8 cellular contexts compared by ENCODE assay signal in the genomic region with DNA sequence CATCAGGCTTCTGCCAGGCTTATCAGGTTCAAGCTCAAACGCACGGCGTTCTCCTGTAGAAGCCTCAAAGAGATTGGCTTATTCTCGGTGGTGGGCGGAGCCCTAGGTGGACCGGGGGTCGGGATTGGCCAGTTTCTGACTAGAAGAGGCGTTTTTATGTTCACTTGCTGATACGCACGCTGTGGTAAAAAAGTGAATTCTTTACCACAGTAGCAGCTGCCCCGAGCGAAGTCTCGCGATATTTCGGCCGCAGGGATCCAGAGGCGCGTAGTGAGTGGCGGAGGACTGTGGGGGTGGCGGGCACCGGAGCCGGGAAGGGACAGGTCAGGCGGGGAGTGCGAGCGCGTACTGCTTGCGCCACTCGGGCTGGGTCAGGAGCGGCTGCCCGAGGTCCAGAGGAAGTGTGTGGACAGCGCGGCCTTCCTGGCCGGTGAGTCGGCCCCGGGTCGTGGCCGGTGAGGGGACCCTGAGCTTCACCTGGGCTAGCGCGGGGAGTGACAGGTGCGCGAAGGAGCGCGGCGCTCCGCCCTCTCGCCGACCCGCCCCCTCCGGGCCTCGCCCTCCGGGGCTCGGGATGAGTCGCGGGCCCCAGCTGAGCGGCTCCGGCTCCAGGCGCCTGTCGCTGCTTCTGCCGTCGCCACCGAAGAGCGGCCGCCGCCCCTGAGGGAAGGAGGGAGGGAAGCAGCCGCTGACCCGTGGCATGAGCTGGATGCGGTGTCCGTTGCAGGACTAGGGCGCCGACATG. TPM values are rescaled to one million over a fixed set of nuclear protein-coding genes. Genes with fewer than 3 reads are reported as not detected.
DNase-seq lines count a peak whose midpoint lies in the region; ATAC-seq and TF ChIP-seq lines count a peak whose summit lies in the region.

A gene with protein sequence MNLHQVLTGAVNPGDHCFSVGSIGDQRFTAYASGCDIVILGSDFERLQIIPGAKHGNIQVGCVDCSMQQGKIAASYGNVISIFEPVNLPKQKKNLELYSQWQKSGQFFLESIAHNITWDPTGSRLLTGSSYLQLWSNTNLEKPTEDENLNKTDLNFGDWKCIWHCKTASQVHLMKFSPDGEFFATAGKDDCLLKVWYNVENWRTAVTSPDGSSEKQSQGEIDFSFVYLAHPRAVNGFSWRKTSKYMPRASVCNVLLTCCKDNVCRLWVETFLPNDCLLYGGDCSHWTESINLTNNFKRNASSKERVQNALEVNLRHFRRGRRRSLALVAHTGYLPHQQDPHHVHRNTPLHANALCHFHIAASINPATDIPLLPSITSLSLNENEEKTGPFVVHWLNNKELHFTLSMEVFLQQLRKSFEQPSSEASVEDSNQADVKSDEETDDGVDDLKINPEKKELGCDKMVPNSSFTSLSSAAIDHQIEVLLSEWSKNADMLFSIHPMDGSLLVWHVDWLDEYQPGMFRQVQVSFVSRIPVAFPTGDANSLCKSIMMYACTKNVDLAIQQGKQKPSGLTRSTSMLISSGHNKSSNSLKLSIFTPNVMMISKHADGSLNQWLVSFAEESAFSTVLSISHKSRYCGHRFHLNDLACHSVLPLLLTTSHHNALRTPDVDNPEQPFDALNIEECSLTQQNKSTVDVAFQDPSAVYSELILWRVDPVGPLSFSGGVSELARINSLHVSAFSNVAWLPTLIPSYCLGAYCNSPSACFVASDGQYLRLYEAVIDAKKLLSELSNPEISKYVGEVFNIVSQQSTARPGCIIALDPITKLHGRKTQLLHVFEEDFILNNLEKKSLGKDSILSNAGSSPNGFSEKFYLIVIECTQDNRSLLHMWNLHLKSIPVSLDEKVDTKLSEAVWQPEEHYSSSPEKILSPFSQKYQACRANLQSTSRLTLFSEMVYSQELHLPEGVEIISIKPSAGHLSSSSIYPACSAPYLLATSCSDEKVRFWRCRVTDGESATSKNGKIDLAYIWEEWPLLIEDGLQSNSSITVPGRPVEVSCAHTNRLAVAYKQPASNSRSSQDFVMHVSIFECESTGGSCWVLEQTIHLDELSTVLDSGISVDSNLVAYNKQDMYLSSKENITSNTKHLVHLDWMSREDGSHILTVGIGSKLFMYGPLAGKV (N-terminal part only) (plus strand): TSS at position 260 of the 745 bp plus-strand sequence. CDS start 483 bp downstream, at position 743.

- TF ChIP-seq POLR2A in suprapubic skin (IDR thresholded peaks at IDR 0.05) = peak; percentile 72 to 82

- peak; percentile 99 for DNase-seq in GM04504 (ENCODE audit: low read depth)
- DNase-seq in NCI-H1092 (lab: John Stamatoyannopoulos, UW) = peak; percentile 95
- DNase-seq in globus pallidus (ENCODE audit: low spot score) = peak; percentile 99
- DNase-seq in nucleus accumbens (lab: John Stamatoyannopoulos, UW) = peak; percentile 66 to 99 (median 97)
- DNase-seq in suprapubic skin (ENCODE audit: low spot score in 2 of 2) = peak; percentile 100

- peak within 1 kb of the TSS; percentile 92 for H3K27ac ChIP-seq in suprapubic skin

- H3K4me1 ChIP-seq in suprapubic skin = peaks cover 40% of the 10 kb centered on the region

- 0% methylated on average over 33 of the region's 70 CpGs for WGBS in suprapubic skin

- peaks cover 36% of the 10 kb centered on the region for H3K4me1 Mint-ChIP-seq in activated naive CD4-positive, alpha-beta T cell treated with anti-CD3 and anti-CD28 coated beads, Interleukin-2, amount 50 U/mL, for 24 hours

- TF ChIP-seq EP300 in suprapubic skin (IDR thresholded peaks at IDR 0.05) = no peak

- no peaks in the 10 kb centered on the region for H3K9me3 Mint-ChIP-seq in activated naive CD4-positive, alpha-beta T cell treated with anti-CD3 and anti-CD28 coated beads, Interleukin-2, amount 50 U/mL, for 24 hours

- H3K27me3 Mint-ChIP-seq in activated naive CD4-positive, alpha-beta T cell treated with anti-CD3 and anti-CD28 coated beads, Interleukin-2, amount 50 U/mL, for 24 hours = no peaks in the 10 kb centered on the region

- H3K36me3 ChIP-seq in suprapubic skin = no peaks in the 10 kb centered on the region

- H3K27me3 ChIP-seq in suprapubic skin = no peaks in the 10 kb centered on the region

- H3K9me3 ChIP-seq in suprapubic skin = no peaks in the 10 kb centered on the region

- H3K4me3 ChIP-seq in suprapubic skin = peak within 1 kb of the TSS; percentile 60

- H3K27ac Mint-ChIP-seq in activated naive CD4-positive, alpha-beta T cell treated with anti-CD3 and anti-CD28 coated beads, Interleukin-2, amount 50 U/mL, for 24 hours = peak within 1 kb of the TSS; percentile 100

- peak; percentile 76 for ATAC-seq in HG02588 (IDR thresholded peaks at IDR 0.05; ENCODE audit: unreplicated experiment)
- peak; percentile 95 for ATAC-seq in SK-N-SH treated with all-trans-retinoic acid at 6 μM for 48 hours

- H3K4me3 Mint-ChIP-seq in activated naive CD4-positive, alpha-beta T cell treated with anti-CD3 and anti-CD28 coated beads, Interleukin-2, amount 50 U/mL, for 24 hours = peak within 1 kb of the TSS; percentile 100

- peaks cover 10% of the 10 kb centered on the region for H3K36me3 Mint-ChIP-seq in activated naive CD4-positive, alpha-beta T cell treated with anti-CD3 and anti-CD28 coated beads, Interleukin-2, amount 50 U/mL, for 24 hours

- TF ChIP-seq CTCF in suprapubic skin (IDR thresholded peaks at IDR 0.05) = no peak

TF ChIP-seq in SK-N-SH treated with all-trans-retinoic acid at 6 μM for 48 hours, 23 proteins besides CTCF, POLR2A, EP300 and RAD21:
- TF ChIP-seq GLIS3 (CRISPR knock-in tag; IDR thresholded peaks at IDR 0.05) (no peak), SNAI2 (CRISPR knock-in tag; IDR thresholded peaks at IDR 0.05) (peak; percentile 57; the same call in 1 of the 2 replicates)
TF ChIP-seq in SK-N-SH treated with all-trans-retinoic acid at 6 μM for 48 hours: peak in this region for 1.

RNA-seq across cellular contexts. Expression of the gene that starts here (rescaled TPM):
- total RNA-seq in suprapubic skin = 10 to 100 TPM; 38.8 to 79.1 (median 47.9) TPM

Comparison
In these comparisons a context has a peak if more than half of its experiments do, and no peak if none do; other contexts are left out.
1. Peak in every context shown above with its lines: DNase-seq, ATAC-seq, H3K4me3 ChIP-seq and H3K27ac ChIP-seq.